ENCODE assay signal across 10 cellular contexts in genomic region chr18:79625195-79625923, GRCh38. TPM values are rescaled to one million over a fixed set of nuclear protein-coding genes. Genes with fewer than 3 reads are reported as not detected.
DNase-seq lines count a peak whose midpoint lies in the region; ATAC-seq and TF ChIP-seq lines count a peak whose summit lies in the region.
"Had no signal": no experiment of that assay in that cellular context is flagged by ENCODE, and none has a peak within 500 bp of the region (broad histone marks: within the 10 kb centered on the region; RNA-seq: fewer than 3 reads in every experiment).

No MANE protein-coding gene starts in this region.

- POLR2A ChIA-PET in RWPE1 (lab: Yijun Ruan, JAX; ENCODE audit: low non-redundant PET): no interaction called here

- no peak for TF ChIP-seq EP300 in transverse colon (IDR thresholded peaks at IDR 0.05; ENCODE audit: low read depth)

- intact Hi-C loops in transverse colon (cut with DNase I; ENCODE audit: low total_unique reads): no loop called here

- no peaks in the 10 kb centered on the region for H3K9me3 ChIP-seq in transverse colon

- H3K27me3 ChIP-seq in transverse colon: no peaks in the 10 kb centered on the region

- CTCF ChIA-PET in RWPE1 (lab: Yijun Ruan, JAX): no interaction called here

- H3K4me3 ChIP-seq in choroid plexus epithelial cell (ENCODE audit: low read depth, low read length) (no peak overlapping the region), transverse colon (no peak overlapping the region)

- no peak for TF ChIP-seq POLR2A in transverse colon (IDR thresholded peaks at IDR 0.05)

- H3K4me1 ChIP-seq in transverse colon: no peaks in the 10 kb centered on the region

- in situ Hi-C loops in transverse colon (cut with MboI; ENCODE audit: low pct_ligation_motif_present in 1 of 4, low pct_unique_long_range_greater_than_20kb in 1 of 4, low sequenced_read_pairs in 3 of 4): loop anchor here in 1 of 4 donors (25.0 kb wide), 1 partner anchor 238 kb away; the partner anchor contains the start of gene NFATC1

- no peaks in the 10 kb centered on the region for H3K36me3 ChIP-seq in transverse colon

- H3K27ac ChIP-seq in transverse colon (no peak overlapping the region), RWPE1 (no peak overlapping the region)

- 38 to 49% methylated on average over 12 to 17 of the region's 17 CpGs for WGBS in transverse colon (ENCODE audit: low coverage in 1 of 2), 2 donors

- DNase-seq in Ammon's horn (ENCODE audit: low spot score): peak; percentile 64
- DNase-seq in choroid plexus epithelial cell (ENCODE audit: low read depth): peak; percentile 32
- peak; percentile 17 for DNase-seq in transverse colon
- no peak for DNase-seq in RWPE1 (ENCODE audit: low spot score)
- DNase-seq in DMS114 treated with DMSO at 0.1 percent for 48 hours (lab: John Stamatoyannopoulos, UW; ENCODE audit: unreplicated experiment): no peak
- DNase-seq in NCI-H1436 (lab: John Stamatoyannopoulos, UW): no peak
- DNase-seq: DND-41 had no signal

- peak; percentile 82 for ATAC-seq in GM19372 (IDR thresholded peaks at IDR 0.05; ENCODE audit: low read depth, unreplicated experiment)
- peak; percentile 93 for ATAC-seq in HG03378 (IDR thresholded peaks at IDR 0.05; ENCODE audit: unreplicated experiment)
- ATAC-seq: T-cell had no signal

- TF ChIP-seq CTCF in choroid plexus epithelial cell (conservative IDR thresholded peaks at IDR 0.05; ENCODE audit: low read depth, low read length) (no peak), transverse colon (IDR thresholded peaks at IDR 0.05) (no peak), RWPE1 (conservative IDR thresholded peaks at IDR 0.05; ENCODE audit: low read depth) (no peak)

RNA-seq across cellular contexts. Expression of gene CTDP1, which starts 54.2 kb away (rescaled TPM):
- total RNA-seq in transverse colon: 100 to 1,000 TPM in 1 of 4 donors, 10 to 100 TPM in 3; 30.6 to 120 (median 49.3) TPM

Comparison
In these comparisons a context has a peak if more than half of its experiments do, and no peak if none do; other contexts are left out.
1. DNase-seq: peak in Ammon's horn (single experiment), choroid plexus epithelial cell (single experiment) and transverse colon (single experiment); none in RWPE1 (single experiment), DMS114 treated with DMSO at 0.1 percent for 48 hours (single experiment) and NCI-H1436 (single experiment).